Comparison of ENCODE assay signal across 22 cellular contexts in genomic region chr2:233033672-233034071, GRCh38. TPM values are rescaled to one million over a fixed set of nuclear protein-coding genes. Genes with fewer than 3 reads are reported as not detected.
DNase-seq lines count a peak whose midpoint lies in the region; ATAC-seq and TF ChIP-seq lines count a peak whose summit lies in the region.
"Had no signal": no experiment of that assay in that cellular context is flagged by ENCODE, and none has a peak within 500 bp of the region (broad histone marks: within the 10 kb centered on the region; RNA-seq: fewer than 3 reads in every experiment).

No MANE protein-coding gene starts in this region.

- H4K20me1 ChIP-seq in PC-3 (ENCODE audit: low read length): no peaks in the 10 kb centered on the region

- no peak overlapping the region for H3K4me3 ChIP-seq in PC-3 (ENCODE audit: low read length)
- H3K4me3 ChIP-seq: hepatocyte, thoracic aorta had no signal

- CTCF ChIA-PET in PC-3 (lab: Charles Lee): interaction anchor here (0.6 to 1.5 kb wide), 3 partner anchors 18 to 218 kb away, joined by 3 to 4 read pairs (median 3); partner anchors contain the start of gene ATG16L1

- peaks cover 78% of the 10 kb centered on the region for H3K4me1 ChIP-seq in PC-3 (ENCODE audit: insufficient read depth, low read length)

- no peaks in the 10 kb centered on the region for H3K36me3 ChIP-seq in PC-3 (ENCODE audit: low read depth, low read length)
- H3K36me3 ChIP-seq: thoracic aorta had no signal

- H3K79me2 ChIP-seq in PC-3 (ENCODE audit: low read length): peaks cover 26% of the 10 kb centered on the region
- H3K79me2 ChIP-seq: hepatocyte had no signal

- 0 out of 2 replicates have a peak overlapping the region, but pooled peaks have one; percentile 20 for H2AFZ ChIP-seq in PC-3 (ENCODE audit: low read length)
- H2AFZ ChIP-seq: hepatocyte had no signal

- ATAC-seq in PC-3 (peak; percentile 56), HG03342 (IDR thresholded peaks at IDR 0.05; ENCODE audit: unreplicated experiment) (no peak), GM18520 (IDR thresholded peaks at IDR 0.05; ENCODE audit: unreplicated experiment) (no peak), HG03045 (IDR thresholded peaks at IDR 0.05; ENCODE audit: unreplicated experiment) (no peak)
- ATAC-seq: T-helper 17 cell had no signal

- H3F3A ChIP-seq in PC-3 (ENCODE audit: low read length, unreplicated experiment): peaks cover 11% of the 10 kb centered on the region

- peak overlapping the region; percentile 73; the same call in 1 of the 2 replicates for H3K9ac ChIP-seq in PC-3 (ENCODE audit: low read length)

- no TSS peak for BruUV-seq in PC-3 (replicated peaks; lab: Mats Ljungman, UMichigan)

- H3K4me2 ChIP-seq in PC-3 (ENCODE audit: low read length): peak overlapping the region; percentile 68
- H3K4me2 ChIP-seq: hepatocyte had no signal

- H3K27ac ChIP-seq in PC-3 (ENCODE audit: low read length) (peak overlapping the region; percentile 98), epithelial cell of prostate (peak overlapping the region; percentile 40)
- H3K27ac ChIP-seq: hepatocyte, thoracic aorta had no signal

- no peaks in the 10 kb centered on the region for H3K27me3 ChIP-seq in PC-3 (ENCODE audit: low read length)
- H3K27me3 ChIP-seq: hepatocyte had no signal

- no peaks in the 10 kb centered on the region for H3K9me2 ChIP-seq in PC-3 (replicated peaks; ENCODE audit: low read length)

- peak; percentile 53 for DNase-seq in stimulated activated CD4-positive, alpha-beta T cell treated with anti-CD3 and anti-CD28 coated beads, Interleukin-1b, Interleukin-23, amount 100 ng/mL, for 48 hours
- DNase-seq in stimulated activated CD4-positive, alpha-beta T cell treated with anti-CD3 and anti-CD28 coated beads, Interleukin-4, amount 100 ng/mL, for 1 hour: no peak
- peak; percentile 96 for DNase-seq in PC-3
- DNase-seq in epithelial cell of prostate (ENCODE audit: low read depth, low spot score): no peak
- peak in 2 of 3 donors; percentile 21 to 33 for DNase-seq in stimulated activated CD4-positive, alpha-beta T cell treated with anti-CD3 and anti-CD28 coated beads, TNF-alpha, amount 100 ng/mL, for 48 hours (ENCODE audit: low read depth in 3 of 3)
- DNase-seq: activated CD4-positive, CD25-positive, alpha-beta regulatory T cell; activated CD8-positive, alpha-beta memory T cell treated with anti-CD3 and anti-CD28 coated beads, Interleukin-2, amount 50 U/mL, for 4 hours; activated naive CD4-positive, alpha-beta T cell treated with anti-CD3 and anti-CD28 coated beads, Interleukin-2, amount 50 U/mL, for 16 hours; COR-L47; MM.1S; NCI-H187 treated with DMSO at 0.1 percent for 48 hours; NCI-H446; SIG-M5; T-helper 17 cell had no signal

- no peaks in the 10 kb centered on the region for H3K9me3 ChIP-seq in PC-3 (ENCODE audit: low read length)
- H3K9me3 ChIP-seq: thoracic aorta had no signal

- intact Hi-C loops in PC-3 (cut with micrococcal nuclease): loop anchor here (1.0 kb wide), 1 partner anchor 16 kb away; no protein-coding TSS in a partner anchor

- TF ChIP-seq CTCF in PC-3 (conservative IDR thresholded peaks at IDR 0.05; ENCODE audit: low read depth, low read length): no peak

- POLR2A ChIA-PET in PC-3 (lab: Charles Lee; ENCODE audit: unreplicated experiment): interaction anchor here (0.6 to 1.4 kb wide), 4 partner anchors 15 to 216 kb away, joined by 3 to 9 read pairs (median 6); no protein-coding TSS in a partner anchor

RNA-seq across cellular contexts. Expression of gene NEU2, which starts 1.2 kb away (rescaled TPM):
- 4.0 and 4.5 TPM in 2 replicates for total RNA-seq in PC-3 (2014; rRNA removed)
- total RNA-seq: dermis microvascular lymphatic vessel endothelial cell, hepatocyte, kidney epithelial cell, mesenteric fat pad, T-helper 17 cell, thoracic aorta had no signal

RNA-seq across cellular contexts. Expression of gene NGEF, which starts 20.6 kb away (rescaled TPM):
- total RNA-seq in PC-3 (2014; rRNA removed): 71.3 and 80.2 TPM in 2 replicates
- total RNA-seq: T-helper 17 cell had no signal

RNA-seq across cellular contexts. Expression of gene INPP5D, which starts 26.5 kb away (rescaled TPM):
- 0.26 and 1.9 TPM in 2 replicates for total RNA-seq in PC-3 (2014; rRNA removed)

Comparison
In these comparisons a context has a peak if more than half of its experiments do, and no peak if none do; other contexts are left out.
1. DNase-seq: peak in stimulated activated CD4-positive, alpha-beta T cell treated with anti-CD3 and anti-CD28 coated beads, Interleukin-1b, Interleukin-23, amount 100 ng/mL, for 48 hours (single experiment), PC-3 (single experiment) and stimulated activated CD4-positive, alpha-beta T cell treated with anti-CD3 and anti-CD28 coated beads, TNF-alpha, amount 100 ng/mL, for 48 hours (2 of 3); none in stimulated activated CD4-positive, alpha-beta T cell treated with anti-CD3 and anti-CD28 coated beads, Interleukin-4, amount 100 ng/mL, for 1 hour (single experiment) and epithelial cell of prostate (single experiment).